ENCODE assay signal across 1 cellular context in genomic region chr2:74149249-74149530, GRCh38.
TF ChIP-seq lines count a peak whose summit lies in the region.

No MANE protein-coding gene starts in this region.

TF ChIP-seq in SK-N-SH, 30 proteins besides CTCF, POLR2A, EP300 and RAD21 (continued from another document):
- TF ChIP-seq FOXM1 (IDR thresholded peaks at IDR 0.05; ENCODE audit: low read depth) (no peak), TEAD4 (IDR thresholded peaks at IDR 0.05; ENCODE audit: borderline replicate concordance, insufficient read depth) (no peak), POLR2AphosphoS5 (IDR thresholded peaks at IDR 0.05; ENCODE audit: low read depth, low read length) (no peak), MEF2A (IDR thresholded peaks at IDR 0.05; ENCODE audit: borderline replicate concordance, low read depth) (no peak), MAX (IDR thresholded peaks at IDR 0.05; ENCODE audit: low read depth) (no peak), RCOR1 (IDR thresholded peaks at IDR 0.05; ENCODE audit: low read length) (no peak), MXI1 (IDR thresholded peaks at IDR 0.05; ENCODE audit: low read depth, low read length) (no peak), RFX5 (IDR thresholded peaks at IDR 0.05; ENCODE audit: low read length) (no peak), REST (IDR thresholded peaks at IDR 0.05; ENCODE audit: low read depth, low read length) (no peak)
